ENCODE assay signal across 20 cellular contexts in the genomic region with DNA sequence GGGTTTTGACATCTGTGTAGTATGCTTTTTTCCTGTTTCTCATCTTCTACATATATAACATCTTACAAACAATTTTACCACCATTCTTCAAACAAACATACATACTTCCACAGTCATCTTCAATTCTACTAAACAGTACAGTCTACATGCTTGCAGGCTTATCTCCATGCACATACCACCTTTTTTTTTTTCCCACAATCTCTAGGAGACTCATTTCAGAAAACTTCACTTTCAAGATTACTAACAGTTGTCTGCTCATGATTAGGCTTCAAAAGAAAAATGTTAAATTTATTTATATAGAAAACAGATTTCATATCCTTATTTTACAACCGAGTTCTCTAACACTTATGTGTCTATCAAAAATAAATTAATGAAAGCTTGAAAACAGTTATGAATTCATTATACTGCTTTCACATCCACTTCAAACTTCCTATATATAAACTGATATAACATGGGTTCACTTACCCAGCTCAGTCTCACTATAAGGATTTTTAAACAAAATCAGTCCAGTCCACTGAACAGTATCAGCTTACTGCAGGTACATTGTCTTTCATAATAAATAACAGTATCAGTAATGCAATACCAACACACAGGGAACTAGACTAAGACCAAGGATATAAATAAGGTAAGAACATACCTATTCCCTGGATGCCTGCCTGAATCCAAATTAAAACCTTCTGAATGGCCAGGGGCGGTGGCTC. TPM values are rescaled to one million over a fixed set of nuclear protein-coding genes. Genes with fewer than 3 reads are reported as not detected.
A peak's percentile ranks its signal among the peaks of the same experiment; 100 is the strongest.
DNase-seq lines count a peak whose midpoint lies in the region; ATAC-seq and TF ChIP-seq lines count a peak whose summit lies in the region.
"Had no signal": no experiment of that assay in that cellular context is flagged by ENCODE, and none has a peak within 500 bp of the region (broad histone marks: within the 10 kb centered on the region; RNA-seq: fewer than 3 reads in every experiment).

No MANE protein-coding gene starts in this region.

- H3K27me3 ChIP-seq in GM23248 (replicated peaks; ENCODE audit: insufficient read depth): no peaks in the 10 kb centered on the region
- H3K27me3 ChIP-seq: gastrocnemius medialis, neutrophil, right lobe of liver had no signal

- TF ChIP-seq CTCF in osteocyte (IDR thresholded peaks at IDR 0.05): no peak

- peaks cover 24% of the 10 kb centered on the region for H3K4me1 Mint-ChIP-seq in osteocyte (ENCODE audit: unreplicated experiment)

- no peak overlapping the region for H3K27ac Mint-ChIP-seq in osteocyte (ENCODE audit: unreplicated experiment)

- no peak overlapping the region for H3K27ac ChIP-seq in GM23248
- H3K27ac ChIP-seq: gastrocnemius medialis, neutrophil, right lobe of liver, SK-N-MC had no signal

- in situ Hi-C loops in GM23248 (cut with MboI): no loop called here

- H2AFZ ChIP-seq in GM23248: no peak overlapping the region

- H3K36me3 ChIP-seq in GM23248 (ENCODE audit: low read depth): no peaks in the 10 kb centered on the region
- H3K36me3 ChIP-seq: gastrocnemius medialis, neutrophil, right lobe of liver had no signal

- peak overlapping the region; percentile 62 for H3K4me2 ChIP-seq in GM23248 (ENCODE audit: unreplicated experiment)

- peaks cover 12% of the 10 kb centered on the region; the same call in 1 of the 2 replicates for H3F3A ChIP-seq in GM23248 (ENCODE audit: insufficient read depth)

- H3K4me1 ChIP-seq in GM23248 (ENCODE audit: insufficient read depth): peaks cover 17% of the 10 kb centered on the region

- H3K9me2 ChIP-seq in GM23248 (ENCODE audit: insufficient read depth): no peaks in the 10 kb centered on the region

- no peak overlapping the region for H3K4me3 Mint-ChIP-seq in osteocyte (ENCODE audit: unreplicated experiment)

- H3K9me3 Mint-ChIP-seq in osteocyte (ENCODE audit: unreplicated experiment): peaks cover 11% of the 10 kb centered on the region

- peak overlapping the region; percentile 33; the same call in 1 of the 2 replicates for H3K4me3 ChIP-seq in GM23248
- H3K4me3 ChIP-seq: gastrocnemius medialis, mucosa of descending colon, right lobe of liver, SK-N-MC had no signal

- H3K79me2 ChIP-seq in GM23248 (ENCODE audit: insufficient read depth): peaks cover 100% of the 10 kb centered on the region

- no peaks in the 10 kb centered on the region for H3K27me3 Mint-ChIP-seq in osteocyte (ENCODE audit: unreplicated experiment)

- no peaks in the 10 kb centered on the region for H4K20me1 ChIP-seq in GM23248 (ENCODE audit: insufficient read depth)

- ATAC-seq in GM21390 (IDR thresholded peaks at IDR 0.05; ENCODE audit: unreplicated experiment): no peak
- ATAC-seq: gastrocnemius medialis, mucosa of descending colon, right lobe of liver had no signal

- H3K9ac ChIP-seq in GM23248: no peak overlapping the region

- 50 to 51% methylated on average over 2 of the region's 2 CpGs for WGBS in GM23248 (ENCODE audit: low coverage in 1 of 2, low lambda C conversion rate in 2 of 2, missing lambda C conversion rate in 2 of 2), 2 experiments

- H3K36me3 Mint-ChIP-seq in osteocyte (ENCODE audit: unreplicated experiment): peaks cover 6% of the 10 kb centered on the region

- DNase-seq in AG20443 (ENCODE audit: low spot score) (peak; percentile 17), GM23248 (peak; percentile 53), amniotic epithelial cell (ENCODE audit: low read depth) (peak; percentile 88), iris pigment epithelial cell (ENCODE audit: low read depth) (peak; percentile 81), MV-4-11 (lab: John Stamatoyannopoulos, UW) (no peak), osteocyte (ENCODE audit: extremely low spot score, unreplicated experiment) (no peak), NCI-H1105 (lab: John Stamatoyannopoulos, UW) (no peak)
- DNase-seq: activated CD4-positive, alpha-beta T cell treated with anti-CD3 and anti-CD28 coated beads, Interleukin-2, amount 50 U/mL, for 1 hour; activated naive CD4-positive, alpha-beta T cell treated with anti-CD3 and anti-CD28 coated beads, Interleukin-2, amount 50 U/mL, for 16 hours; activated T-cell treated with anti-CD3 and anti-CD28 coated beads for 4 hours; effector CD8-positive, alpha-beta T cell; gastrocnemius medialis; mucosa of descending colon; NCI-H1930; NCI-H524; right lobe of liver; stimulated activated CD4-positive, alpha-beta T cell treated with anti-CD3 and anti-CD28 coated beads, Interleukin-2, amount 100 ng/mL, for 24 hours had no signal

- no peaks in the 10 kb centered on the region for H3K9me3 ChIP-seq in GM23248 (ENCODE audit: low read depth)
- H3K9me3 ChIP-seq: gastrocnemius medialis, mucosa of descending colon, neutrophil, right lobe of liver had no signal

RNA-seq across cellular contexts. Expression of gene LRP6, which starts 42.5 kb away (rescaled TPM):
- 19.2 and 20.1 TPM in 2 replicates for total RNA-seq in GM23248 (2014; rRNA removed; shearing (Covaris generic))
- 10.3 and 10.8 TPM in 2 replicates for polyA plus RNA-seq in GM23248 (2016; fragmentation: Nextera tagmentation; extraction: Ambion mirVana)
- 41.9 and 48.5 TPM in 2 replicates for total RNA-seq in osteocyte

Comparison
In these comparisons a context has a peak if more than half of its experiments do, and no peak if none do; other contexts are left out.
1. DNase-seq: peak in AG20443 (single experiment), GM23248 (single experiment), amniotic epithelial cell (single experiment) and iris pigment epithelial cell (single experiment); none in MV-4-11 (single experiment), osteocyte (single experiment) and NCI-H1105 (single experiment).